In genomic region chr17:41666336-41666680, GRCh38 we compare ENCODE assay signal across 1 cellular context.
TF ChIP-seq lines count a peak whose summit lies in the region.

No MANE protein-coding gene starts in this region.

TF ChIP-seq in WTC11, 78 proteins besides CTCF, POLR2A, EP300 and RAD21 (continued from another document):
- no peak for TF ChIP-seq ATF6 (CRISPR knock-in tag; IDR thresholded peaks at IDR 0.05)
- no peak for TF ChIP-seq EMX1 (CRISPR knock-in tag; IDR thresholded peaks at IDR 0.05)
- no peak for TF ChIP-seq NFE2L1 (CRISPR knock-in tag; IDR thresholded peaks at IDR 0.05)
- no peak for TF ChIP-seq RORB (CRISPR knock-in tag; IDR thresholded peaks at IDR 0.05)
- no peak for TF ChIP-seq PRRX2 (CRISPR knock-in tag; IDR thresholded peaks at IDR 0.05)
- no peak for TF ChIP-seq ELF4 (CRISPR knock-in tag; IDR thresholded peaks at IDR 0.05; ENCODE audit: low read depth)
- no peak for TF ChIP-seq ZNF263 (CRISPR knock-in tag; IDR thresholded peaks at IDR 0.05; ENCODE audit: low read depth)
